In the genomic region with DNA sequence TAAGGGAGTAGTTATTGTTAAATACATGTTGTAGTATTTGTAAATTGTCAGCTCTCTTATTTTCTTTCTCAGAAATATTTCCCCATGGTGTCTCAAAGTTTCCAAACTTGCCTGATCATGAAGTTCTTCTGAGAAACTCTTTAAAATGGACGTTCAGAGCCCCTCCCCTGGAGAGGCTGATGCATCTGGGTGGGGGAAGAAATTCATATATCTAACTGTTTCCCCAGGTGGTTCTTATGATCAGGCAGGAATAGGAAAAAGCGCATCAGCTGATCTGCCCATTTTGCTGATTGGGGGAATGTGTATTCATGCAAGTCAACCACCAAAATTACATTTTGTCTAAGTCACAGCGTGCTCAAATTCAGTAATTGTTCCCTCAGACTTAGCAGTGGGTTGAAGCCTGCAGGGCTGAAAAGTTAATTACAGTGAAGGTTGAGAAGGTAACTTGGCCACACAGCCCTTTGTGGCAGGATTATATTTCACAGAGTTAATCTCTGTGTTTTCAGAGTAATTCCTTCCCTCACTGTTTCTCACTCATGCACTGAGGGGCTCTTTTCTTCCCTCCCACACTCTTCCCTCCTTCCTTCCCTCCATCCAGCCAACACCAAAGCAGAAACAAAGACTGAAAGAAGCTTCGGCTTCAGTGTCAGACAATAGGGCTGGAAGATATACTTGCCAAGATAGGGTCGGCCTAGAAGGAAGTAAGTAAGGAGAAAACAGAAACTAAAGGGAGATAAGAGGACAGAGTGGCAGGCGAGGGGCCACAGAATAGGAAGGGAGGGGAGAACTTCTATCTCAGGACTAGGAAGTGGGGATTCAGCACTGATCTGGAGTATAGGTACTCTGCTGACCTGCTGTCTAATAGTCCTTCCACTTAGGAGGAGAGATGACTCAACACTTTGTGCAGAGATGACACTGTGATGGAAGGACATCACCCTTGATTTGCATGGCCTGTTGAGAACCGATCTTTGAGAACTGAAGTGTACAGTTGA, we compare ENCODE assay signal across 23 cellular contexts. TPM values are rescaled to one million over a fixed set of nuclear protein-coding genes. Genes with fewer than 3 reads are reported as not detected.
A peak's percentile ranks its signal among the peaks of the same experiment; 100 is the strongest.
DNase-seq lines count a peak whose midpoint lies in the region; ATAC-seq, FAIRE-seq and TF ChIP-seq lines count a peak whose summit lies in the region.
"Had no signal": no experiment of that assay in that cellular context is flagged by ENCODE, and none has a peak within 500 bp of the region (broad histone marks: within the 10 kb centered on the region; RNA-seq: fewer than 3 reads in every experiment).

No MANE protein-coding gene starts in this region.

- DNase-seq in CMK (ENCODE audit: low read depth) = peak; percentile 81
- DNase-seq in GM13977 (ENCODE audit: low spot score) = peak; percentile 11
- DNase-seq in KBM-7 = peak; percentile 62
- DNase-seq in K562 (ENCODE audit: extremely low read depth in 1 of 4, low spot score in 3 of 4) = peak; percentile 20 to 76 (median 44)
- no peak for DNase-seq in NCI-H526 (lab: John Stamatoyannopoulos, UW)
- DNase-seq in D341Med (ENCODE audit: low spot score) = no peak
- DNase-seq: activated B cell treated with CpG ODN at 0.5 μM for 24 hours; activated naive CD4-positive, alpha-beta T cell treated with anti-CD3 and anti-CD28 coated beads for 36 hours; activated T-cell treated with anti-CD3 and anti-CD28 coated beads, Interleukin-2, amount 50 U/mL, for 48 hours; anterior cingulate cortex; CD4-positive, CD25-positive, alpha-beta regulatory T cell; H7; head of caudate nucleus; NCI-H1092 treated with DMSO at 0.1 percent for 48 hours; NCI-H2029; RPMI8226; stimulated activated CD4-positive, alpha-beta T cell treated with anti-CD3 and anti-CD28 coated beads, Interleukin-4, amount 100 ng/mL, for 1 hour; stimulated activated naive CD4-positive, alpha-beta T cell treated with Interleukin-2 at 50 U/mL for 16 hours; thyroid gland had no signal

- peak overlapping the region; percentile 98 for H2AFZ ChIP-seq in K562 (ENCODE audit: low read depth, low read length)

- H3K79me2 ChIP-seq in K562 (ENCODE audit: control insufficient read depth, insufficient read depth, low read length) = no peaks in the 10 kb centered on the region

- H3K27ac ChIP-seq in K562 (ENCODE audit: extremely low read depth, low read depth, low read length) = peak overlapping the region; percentile 92
- H3K27ac ChIP-seq: cardiac muscle cell, SK-N-MC, thyroid gland had no signal

- in situ Hi-C loops in GM13977 (cut with MboI; ENCODE audit: low pct_unique_long_range_greater_than_20kb, low sequenced_read_pairs, unreplicated experiment) (no loop called here), KBM-7 (cut with MboI; ENCODE audit: low pct_unique_long_range_greater_than_20kb, low sequenced_read_pairs) (no loop called here), K562 (cut with MboI) (no loop called here)

- CTCF ChIA-PET in K562 (lab: Yijun Ruan, JAX; ENCODE audit: low intra/inter-chr PET ratio) = interaction anchor here (0.6 kb wide), 1 partner anchor 221 kb away, joined by 3 read pairs; no protein-coding TSS in a partner anchor

- 0 out of 4 replicates have a peak, but pooled peaks of 1 of the 2 experiments have one; percentile 11 for TF ChIP-seq RAD21 in K562 (CRISPR knock-in tag; conservative IDR thresholded peaks at IDR 0.05 in 1 of 2, IDR thresholded peaks at IDR 0.05 in 1 of 2)

- 0 out of 2 replicates have a peak, but pooled peaks have one; percentile 33 for TF ChIP-seq POLR2A in K562 (conservative IDR thresholded peaks at IDR 0.05)

- 14% methylated on average over 7 of the region's 7 CpGs for WGBS in K562 (ENCODE audit: insufficient coverage, low coverage, missing lambda C conversion rate)

- H3K36me3 ChIP-seq in K562 (ENCODE audit: control insufficient read depth, insufficient read depth, low read length) = no peaks in the 10 kb centered on the region
- H3K36me3 ChIP-seq: cardiac muscle cell, thyroid gland had no signal

- peak overlapping the region; percentile 74 for H3K4me2 ChIP-seq in K562 (ENCODE audit: insufficient read depth, low read length)

- no peak for TF ChIP-seq CTCF in GM13977 (IDR thresholded peaks at IDR 0.05; ENCODE audit: extremely low read depth, insufficient read depth, missing control alignments)
- TF ChIP-seq CTCF in K562 (IDR thresholded peaks at IDR 0.05 in 2 of 3, conservative IDR thresholded peaks at IDR 0.05 in 1 of 3; ENCODE audit: insufficient read depth in 2 of 3, low read depth in 1 of 3, low read length in 3 of 3) = no peak

- no peaks in the 10 kb centered on the region for H3K9me3 ChIP-seq in K562 (replicated peaks; ENCODE audit: control insufficient read depth, insufficient read depth, low read depth, low read length)
- H3K9me3 ChIP-seq: thyroid gland had no signal

- H3K9me1 ChIP-seq in K562 (ENCODE audit: control insufficient read depth, insufficient read depth, low read length) = no peaks in the 10 kb centered on the region

- peak; percentile 83 for FAIRE-seq in K562 (lab: Jason Lieb, UNC)

- 0 out of 2 replicates have a peak overlapping the region, but pooled peaks have one; percentile 9 for H3K4me3 ChIP-seq in K562
- H3K4me3 ChIP-seq: cardiac muscle cell, SK-N-MC, thyroid gland had no signal

- H4K20me1 ChIP-seq in K562 (replicated peaks; ENCODE audit: control insufficient read depth, insufficient read depth, low read length) = no peaks in the 10 kb centered on the region

- H3K27me3 ChIP-seq in K562 (ENCODE audit: control insufficient read depth in 2 of 2, insufficient read depth in 2 of 2, low read length in 2 of 2) = no peaks in the 10 kb centered on the region
- H3K27me3 ChIP-seq: cardiac muscle cell, thyroid gland had no signal

- no peak for TF ChIP-seq EP300 in K562 (IDR thresholded peaks at IDR 0.05; ENCODE audit: low read length)

- peaks cover 3 to 20% of the 10 kb centered on the region in 2 experiments; a peak in 4 of 5 replicates for H3K4me1 ChIP-seq in K562 (replicated peaks in 1 of 2; ENCODE audit: control insufficient read depth in 2 of 2, insufficient read depth in 2 of 2, low read length in 2 of 2)
- H3K4me1 ChIP-seq: thyroid gland had no signal

- ATAC-seq in K562 = peak; percentile 97
- ATAC-seq in GM21786 (IDR thresholded peaks at IDR 0.05; ENCODE audit: unreplicated experiment) = no peak
- ATAC-seq in HG03095 (IDR thresholded peaks at IDR 0.05; ENCODE audit: unreplicated experiment) = no peak

- intact Hi-C loops in K562 (cut with micrococcal nuclease) = loop anchor here (5.0 kb wide), 1 partner anchor 50 kb away; a partner anchor contains a TSS

- peak overlapping the region; percentile 24 to 51; a peak in 3 of 4 replicates for H3K9ac ChIP-seq in K562 (ENCODE audit: insufficient read depth in 1 of 2, low read depth in 2 of 2, low read length in 2 of 2)

- POLR2A ChIA-PET in K562 (lab: Yijun Ruan, JAX) = interaction anchor here (0.6 kb wide), 2 partner anchors 11 to 20 kb away, joined by 3 read pairs; no protein-coding TSS in a partner anchor

- BruUV-seq in K562 (replicated peaks; lab: Mats Ljungman, UMichigan) = TSS peak; percentile 70

TF ChIP-seq in K562, 482 proteins besides CTCF, POLR2A, EP300 and RAD21 (continues in another document):
- TF ChIP-seq KDM1A (IDR thresholded peaks at IDR 0.05) = peak; percentile 16 to 53; a peak in 1 of 4 replicates
- peak; percentile 13; the same call in 1 of the 2 replicates for TF ChIP-seq SPI1 (IDR thresholded peaks at IDR 0.05; ENCODE audit: borderline replicate concordance, low read depth, low read length)
- TF ChIP-seq L3MBTL2 (IDR thresholded peaks at IDR 0.05) = 0 out of 2 replicates have a peak, but pooled peaks have one; percentile 23
- TF ChIP-seq NFE2 (IDR thresholded peaks at IDR 0.05; ENCODE audit: low read depth) = peak; percentile 92
- no peak for TF ChIP-seq ZNF224 (CRISPR knock-in tag; IDR thresholded peaks at IDR 0.05)
- TF ChIP-seq LEF1 (IDR thresholded peaks at IDR 0.05) = 0 out of 2 replicates have a peak, but pooled peaks have one; percentile 44
- peak; percentile 85 for TF ChIP-seq MAFF (IDR thresholded peaks at IDR 0.05; ENCODE audit: low read length)
- no peak for TF ChIP-seq RAD51 (IDR thresholded peaks at IDR 0.05; ENCODE audit: borderline replicate concordance, low read depth)
- TF ChIP-seq, protein P1, sequence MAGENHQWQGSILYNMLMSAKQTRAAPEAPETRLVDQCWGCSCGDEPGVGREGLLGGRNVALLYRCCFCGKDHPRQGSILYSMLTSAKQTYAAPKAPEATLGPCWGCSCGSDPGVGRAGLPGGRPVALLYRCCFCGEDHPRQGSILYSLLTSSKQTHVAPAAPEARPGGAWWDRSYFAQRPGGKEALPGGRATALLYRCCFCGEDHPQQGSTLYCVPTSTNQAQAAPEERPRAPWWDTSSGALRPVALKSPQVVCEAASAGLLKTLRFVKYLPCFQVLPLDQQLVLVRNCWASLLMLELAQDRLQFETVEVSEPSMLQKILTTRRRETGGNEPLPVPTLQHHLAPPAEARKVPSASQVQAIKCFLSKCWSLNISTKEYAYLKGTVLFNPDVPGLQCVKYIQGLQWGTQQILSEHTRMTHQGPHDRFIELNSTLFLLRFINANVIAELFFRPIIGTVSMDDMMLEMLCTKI (IDR thresholded peaks at IDR 0.05; ENCODE audit: partially characterized antibody) = no peak
- TF ChIP-seq ETV6 (IDR thresholded peaks at IDR 0.05; ENCODE audit: borderline replicate concordance in 1 of 2, low read depth in 2 of 2, low read length in 1 of 2) = peak; percentile 68 to 77; a peak in 3 of 4 replicates
- no peak for TF ChIP-seq ETV6 (CRISPR knock-in tag; IDR thresholded peaks at IDR 0.05; ENCODE audit: borderline replicate concordance)
- TF ChIP-seq CXXC5 (CRISPR knock-in tag; IDR thresholded peaks at IDR 0.05) = peak; percentile 16; the same call in 1 of the 2 replicates
- no peak for TF ChIP-seq PRMT5 (CRISPR knock-in tag; IDR thresholded peaks at IDR 0.05)

RNA-seq across cellular contexts. Expression of a gene that starts 50.5 kb away (rescaled TPM):
- total RNA-seq in K562 (2011; cell fraction: chromatin; rRNA removed; ENCODE audit: low replicate concordance) = 16.8 and 25.1 TPM in 2 replicates
- total RNA-seq in K562 (2011; cell fraction: nucleolus; rRNA removed) = 19.8 and 22.5 TPM in 2 replicates
- total RNA-seq in K562 (2011; cell fraction: nucleoplasm; rRNA removed) = 30.4 and 45.0 TPM in 2 replicates
- 44.8 and 44.9 TPM in 2 replicates for total RNA-seq in K562 (2014; rRNA removed)
- 64.4 and 74.5 TPM in 2 replicates for total RNA-seq in K562 (2014; rRNA removed; fragmentation: Illumina TruSeq; extraction: Trizol)
- total RNA-seq in K562 (2015; rRNA removed; fragmentation: Illumina TruSeq; extraction: Trizol) = 54.4 and 56.9 TPM in 2 replicates
- 42.2 and 43.4 TPM in 2 replicates for total RNA-seq in K562 (2021)
- polyA plus RNA-seq in K562 (2011; rRNA removed) = 60.7 and 77.4 TPM in 2 replicates
- 18.7 and 41.1 TPM in 2 replicates for polyA plus RNA-seq in K562 (2011; cell fraction: cytosol; rRNA removed)
- 14.4 and 34.3 TPM in 2 replicates for polyA plus RNA-seq in K562 (2011; cell fraction: nucleus; rRNA removed)
- 38.4 and 42.2 TPM in 2 replicates for polyA plus RNA-seq in K562 (2012)
- 50.8 and 53.5 TPM in 2 replicates for polyA plus RNA-seq in K562 (2014; fragmentation: Illumina TruSeq; extraction: Trizol)
- 10 to 100 TPM; 79.6 to 90.0 TPM for polyA plus RNA-seq in K562 (2014; fragmentation: Nextera tagmentation; extraction: Ambion mirVana)
- polyA plus RNA-seq in K562 (2014; rRNA removed) = 52.9 and 57.6 TPM in 2 replicates
- polyA minus RNA-seq in K562 (2011; rRNA and poly(A)+ RNA removed) = 37.0 and 57.7 TPM in 2 replicates
- polyA minus RNA-seq in K562 (2011; cell fraction: cytosol; rRNA and poly(A)+ RNA removed) = 14.0 and 14.7 TPM in 2 replicates
- polyA minus RNA-seq in K562 (2011; cell fraction: nucleus; rRNA and poly(A)+ RNA removed) = 11.0 and 27.9 TPM in 2 replicates

Comparison
In these comparisons a context has a peak if more than half of its experiments do, and no peak if none do; other contexts are left out.
1. DNase-seq: peak in CMK (single experiment), GM13977 (single experiment), KBM-7 (single experiment) and K562 (4 of 4); none in NCI-H526 (0 of 2) and D341Med (single experiment).